Comparison of ENCODE assay signal across 1 cellular context in the genomic region with DNA sequence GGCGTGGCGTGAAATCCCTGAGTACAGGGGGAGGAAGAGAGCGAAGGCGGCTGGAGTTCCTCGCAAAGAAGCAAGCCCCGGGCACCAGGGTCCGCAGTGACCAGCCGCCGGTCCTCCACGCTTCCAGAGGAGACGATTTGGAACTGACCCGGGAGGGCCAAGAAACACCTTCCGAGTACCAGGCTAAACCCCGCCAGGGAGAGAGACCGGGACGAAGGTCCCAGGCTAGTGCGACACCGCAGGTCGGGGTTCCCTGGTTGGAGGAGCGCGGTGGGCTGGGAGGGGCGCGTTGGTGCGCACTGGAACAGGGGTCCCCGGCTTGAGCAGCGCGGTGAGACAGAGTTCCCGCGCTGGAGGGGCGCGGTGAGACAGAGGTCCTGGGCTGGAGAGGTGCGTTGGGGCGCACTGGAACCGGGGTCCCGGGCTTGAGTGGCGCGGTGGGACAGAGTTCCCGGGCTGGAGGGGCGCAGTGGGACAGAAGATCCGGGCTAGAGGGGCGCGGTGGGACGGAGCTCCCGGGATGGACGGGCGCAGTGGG.
TF ChIP-seq lines count a peak whose summit lies in the region.

No MANE protein-coding gene starts in this region.

TF ChIP-seq in H1, 55 proteins besides CTCF, POLR2A, EP300 and RAD21:
- TF ChIP-seq TAF1 (IDR thresholded peaks at IDR 0.05; ENCODE audit: low read depth, low read length) (peak; percentile 58; the same call in 1 of the 2 replicates), RNF2 (IDR thresholded peaks at IDR 0.05; ENCODE audit: borderline replicate concordance, low read depth, low read length, missing control alignments, poor library complexity, severe bottlenecking) (no peak), GTF2F1 (IDR thresholded peaks at IDR 0.05; ENCODE audit: borderline replicate concordance, low read depth, low read length) (no peak), RXRA (IDR thresholded peaks at IDR 0.05; ENCODE audit: insufficient read depth, low read depth, low read length) (no peak), CREB1 (IDR thresholded peaks at IDR 0.05) (0 out of 2 replicates have a peak, but pooled peaks have one; percentile 16), TBP (IDR thresholded peaks at IDR 0.05; ENCODE audit: low read depth, low read length) (peak; percentile 56; the same call in 1 of the 2 replicates), ZNF274 (IDR thresholded peaks at IDR 0.05; ENCODE audit: borderline replicate concordance, extremely low read depth, low read length) (no peak), HDAC6 (IDR thresholded peaks at IDR 0.05; ENCODE audit: low read depth, low read length) (no peak), SIN3A (conservative IDR thresholded peaks at IDR 0.05 in 1 of 2, IDR thresholded peaks at IDR 0.05 in 1 of 2; ENCODE audit: low read depth in 1 of 2, low read length in 2 of 2) (no peak), HDAC2 (IDR thresholded peaks at IDR 0.05; ENCODE audit: borderline replicate concordance in 1 of 2, low read depth in 2 of 2, low read length in 2 of 2) (no peak)
- TF ChIP-seq, protein P1, sequence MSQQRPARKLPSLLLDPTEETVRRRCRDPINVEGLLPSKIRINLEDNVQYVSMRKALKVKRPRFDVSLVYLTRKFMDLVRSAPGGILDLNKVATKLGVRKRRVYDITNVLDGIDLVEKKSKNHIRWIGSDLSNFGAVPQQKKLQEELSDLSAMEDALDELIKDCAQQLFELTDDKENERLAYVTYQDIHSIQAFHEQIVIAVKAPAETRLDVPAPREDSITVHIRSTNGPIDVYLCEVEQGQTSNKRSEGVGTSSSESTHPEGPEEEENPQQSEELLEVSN (IDR thresholded peaks at IDR 0.05): peak; percentile 43; the same call in 1 of the 2 replicates
- TF ChIP-seq, protein P2, sequence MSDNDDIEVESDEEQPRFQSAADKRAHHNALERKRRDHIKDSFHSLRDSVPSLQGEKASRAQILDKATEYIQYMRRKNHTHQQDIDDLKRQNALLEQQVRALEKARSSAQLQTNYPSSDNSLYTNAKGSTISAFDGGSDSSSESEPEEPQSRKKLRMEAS (IDR thresholded peaks at IDR 0.05): peak; percentile 42
